24 cellular contexts compared by ENCODE assay signal in genomic region chr13:64855506-64855905, GRCh38.
A peak's percentile ranks its signal among the peaks of the same experiment; 100 is the strongest.
DNase-seq lines count a peak whose midpoint lies in the region; ATAC-seq and TF ChIP-seq lines count a peak whose summit lies in the region.
"Had no signal": no experiment of that assay in that cellular context is flagged by ENCODE, and none has a peak within 500 bp of the region (broad histone marks: within the 10 kb centered on the region; RNA-seq: fewer than 3 reads in every experiment).

No MANE protein-coding gene starts in this region.

- H3K4me1 ChIP-seq in vagina, result no peaks in the 10 kb centered on the region
- no peaks in the 10 kb centered on the region for H3K4me1 ChIP-seq in left lung
- H3K4me1 ChIP-seq: prostate gland, SJSA1, transverse colon had no signal

- H3K27ac ChIP-seq in vagina (no peak overlapping the region), left lung (no peak overlapping the region)
- H3K27ac ChIP-seq: 22Rv1, epithelial cell of prostate, prostate gland, SJSA1, transverse colon had no signal

- H3K4me3 ChIP-seq in cardiac fibroblast (replicated peaks in 1 of 2; ENCODE audit: low read depth in 2 of 2, low read length in 2 of 2), result no peak overlapping the region
- no peak overlapping the region for H3K4me3 ChIP-seq in vagina
- no peak overlapping the region for H3K4me3 ChIP-seq in left lung
- H3K4me3 ChIP-seq: HAP-1, prostate gland, SJSA1, transverse colon had no signal

- no peaks in the 10 kb centered on the region for H3K27me3 ChIP-seq in vagina
- H3K27me3 ChIP-seq in left lung, result no peaks in the 10 kb centered on the region
- H3K27me3 ChIP-seq: SJSA1, transverse colon had no signal

- no peak for TF ChIP-seq POLR2A in vagina (IDR thresholded peaks at IDR 0.05)

- TF ChIP-seq CTCF in cardiac fibroblast (IDR thresholded peaks at IDR 0.05; ENCODE audit: low read depth, low read length) (no peak), vagina (IDR thresholded peaks at IDR 0.05) (no peak), left lung (IDR thresholded peaks at IDR 0.05) (no peak)

- H3K36me3 ChIP-seq in vagina (no peaks in the 10 kb centered on the region), left lung (no peaks in the 10 kb centered on the region)
- H3K36me3 ChIP-seq: HAP-1, prostate gland, SJSA1, transverse colon had no signal

- DNase-seq in DMS 273 (lab: John Stamatoyannopoulos, UW; ENCODE audit: unreplicated experiment) (peak; percentile 3), DMS 273 treated with DMSO at 0.1 percent for 48 hours (lab: John Stamatoyannopoulos, UW) (no peak), NCI-H226 (peak; percentile 13), cardiac fibroblast (ENCODE audit: low read depth in 2 of 2) (peak; percentile 20 to 28), non-pigmented ciliary epithelial cell (ENCODE audit: low read depth) (peak; percentile 11), vagina (ENCODE audit: extremely low spot score in 2 of 2) (no peak), left lung (no peak)
- DNase-seq: activated CD4-positive, alpha-beta T cell treated with anti-CD3 and anti-CD28 coated beads for 4 hours; activated gamma-delta T cell treated with Interleukin-2 at 50 U/mL for 16 hours; anterior cingulate cortex; C1 segment of cervical spinal cord; cortex of kidney; DMS79 treated with DMSO at 0.1 percent for 48 hours; immature natural killer cell; NCI-H1694; NCI-H446 treated with DMSO at 0.1 percent for 48 hours; nephron progenitor cell; transverse colon had no signal

- ATAC-seq in GM18907 (IDR thresholded peaks at IDR 0.05; ENCODE audit: unreplicated experiment) (no peak), left lung (no peak)

- intact Hi-C loops in vagina (cut with DNase I) (no loop called here), left lung (cut with DNase I) (no loop called here)

- no peaks in the 10 kb centered on the region for H3K9me3 ChIP-seq in vagina
- peaks cover 0 to under 1% of the 10 kb centered on the region in 2 donors for H3K9me3 ChIP-seq in left lung
- H3K9me3 ChIP-seq: HAP-1, prostate gland, SJSA1 had no signal

Comparison
In these comparisons a context has a peak if more than half of its experiments do, and no peak if none do; other contexts are left out.
1. DNase-seq: peak in DMS 273 (single experiment), NCI-H226 (single experiment), cardiac fibroblast (2 of 2) and non-pigmented ciliary epithelial cell (single experiment); none in DMS 273 treated with DMSO at 0.1 percent for 48 hours (single experiment), vagina (0 of 2) and left lung (0 of 2).